ENCODE assay signal across 9 cellular contexts in the genomic region with DNA sequence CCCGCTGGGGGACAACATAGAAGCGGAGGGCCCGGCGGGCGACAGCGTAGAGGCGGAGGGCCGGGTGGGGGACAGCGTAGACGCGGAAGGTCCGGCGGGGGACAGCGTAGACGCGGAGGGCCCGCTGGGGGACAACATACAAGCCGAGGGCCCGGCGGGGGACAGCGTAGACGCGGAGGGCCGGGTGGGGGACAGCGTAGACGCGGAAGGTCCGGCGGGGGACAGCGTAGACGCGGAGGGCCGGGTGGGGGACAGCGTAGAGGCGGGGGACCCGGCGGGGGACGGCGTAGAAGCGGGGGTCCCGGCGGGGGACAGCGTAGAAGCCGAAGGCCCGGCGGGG. TPM values are rescaled to one million over a fixed set of nuclear protein-coding genes. Genes with fewer than 3 reads are reported as not detected.
DNase-seq lines count a peak whose midpoint lies in the region; TF ChIP-seq lines count a peak whose summit lies in the region.
"Not testable (repeated sequence)": the region's sequence is repeated elsewhere in the genome, so short reads cannot be mapped to it uniquely, and the experiment has no call there.
"Had no signal": no experiment of that assay in that cellular context is flagged by ENCODE, and none has a peak within 500 bp of the region (broad histone marks: within the 10 kb centered on the region; RNA-seq: fewer than 3 reads in every experiment).

No MANE protein-coding gene starts in this region.

- H3K4me3 Mint-ChIP-seq in CD8-positive, alpha-beta memory T cell = peak overlapping the region in 4 of 7 donors; percentile 20 to 81 (median 36)
- H3K4me3 Mint-ChIP-seq in activated T-helper 2 cell treated with anti-CD3 and anti-CD28 coated beads, Interferon-gamma antibody, Interleukin-2, Interleukin-4, amounts not matched to agents 10 μg/mL and 5 μg/mL and 100 μg/mL, durations not matched to agents 14 hours and 24 hours and 36 hours (ENCODE audit: low read depth) = peak overlapping the region; percentile 61

- H3K27me3 Mint-ChIP-seq in CD8-positive, alpha-beta memory T cell = peaks cover 46 to 62% of the 10 kb centered on the region in 2 donors
- H3K27me3 Mint-ChIP-seq in activated T-helper 2 cell treated with anti-CD3 and anti-CD28 coated beads, Interferon-gamma antibody, Interleukin-2, Interleukin-4, amounts not matched to agents 10 μg/mL and 5 μg/mL and 100 μg/mL, durations not matched to agents 14 hours and 24 hours and 36 hours (ENCODE audit: low read depth) = peaks cover 68% of the 10 kb centered on the region

- H3K9me2 ChIP-seq in MM.1S (replicated peaks; ENCODE audit: insufficient read depth, low read length) = not testable (repeated sequence)

- CTCF ChIA-PET in CD8-positive, alpha-beta memory T cell (lab: Charles Lee) = not testable (repeated sequence)

- not testable (repeated sequence) for H3K27ac ChIP-seq in CD8-positive, alpha-beta memory T cell (ENCODE audit: low read depth, low read length); MM.1S (ENCODE audit: low read length); dorsolateral prefrontal cortex; mesendoderm (ENCODE audit: low read depth, low read length)
- H3K27ac ChIP-seq in left ventricle myocardium inferior (replicated peaks) (peak overlapping the region; percentile 39), tibial artery (peak overlapping the region; percentile 47 to 54)

- H3K4me3 ChIP-seq in CD8-positive, alpha-beta memory T cell (ENCODE audit: low read length); mesendoderm (ENCODE audit: low read length): not testable (repeated sequence)
- H3K4me3 ChIP-seq in MM.1S (ENCODE audit: low read length) (peak overlapping the region; percentile 31; the same call in 1 of the 2 replicates), dorsolateral prefrontal cortex (peak overlapping the region in 42 of 59 donors; percentile 1 to 55 (median 30)), left ventricle myocardium inferior (peak overlapping the region; percentile 70), retinal pigment epithelial cell (ENCODE audit: low read length) (peak overlapping the region; percentile 86), tibial artery (peak overlapping the region; percentile 50 to 61)

- not testable (repeated sequence) for H3F3A ChIP-seq in MM.1S (ENCODE audit: insufficient read depth, low read length)

- not testable (repeated sequence) for H3K79me1 ChIP-seq in mesendoderm (ENCODE audit: low read length)

- not testable (repeated sequence) for H2AK5ac ChIP-seq in mesendoderm (ENCODE audit: low read length)

- not testable (repeated sequence) for H2BK120ac ChIP-seq in mesendoderm (ENCODE audit: low read depth, low read length)

- not testable (repeated sequence) for H3K9me3 ChIP-seq in CD8-positive, alpha-beta memory T cell (ENCODE audit: low read length); MM.1S (replicated peaks; ENCODE audit: insufficient read depth, low read length); left ventricle myocardium inferior (replicated peaks); tibial artery

- not testable (repeated sequence) for H3K27me3 ChIP-seq in CD8-positive, alpha-beta memory T cell (ENCODE audit: insufficient read depth, low read length, poor library complexity, severe bottlenecking); MM.1S (replicated peaks; ENCODE audit: insufficient read depth, low read length)
- H3K27me3 ChIP-seq in dorsolateral prefrontal cortex (peaks cover 5 to 75% (median 61%) of the 10 kb centered on the region in 45 donors), left ventricle myocardium inferior (ENCODE audit: low read depth) (peaks cover 70% of the 10 kb centered on the region), mesendoderm (ENCODE audit: insufficient read depth, low read length, poor library complexity) (peaks cover 22% of the 10 kb centered on the region), tibial artery (peaks cover 0 to 45% of the 10 kb centered on the region in 2 donors)

- H3K36me3 ChIP-seq in CD8-positive, alpha-beta memory T cell (ENCODE audit: insufficient read depth, low read length); MM.1S (replicated peaks; ENCODE audit: insufficient read depth, low read length); left ventricle myocardium inferior; mesendoderm (ENCODE audit: control insufficient read depth, insufficient read depth, low read length); tibial artery: not testable (repeated sequence)

- WGBS in mesendoderm (ENCODE audit: extremely low coverage, insufficient coverage, low lambda C conversion rate) = no CpG with 5 or more reads among the region's 46 CpGs

- not testable (repeated sequence) for H3K36me3 Mint-ChIP-seq in CD8-positive, alpha-beta memory T cell; activated T-helper 2 cell treated with anti-CD3 and anti-CD28 coated beads, Interferon-gamma antibody, Interleukin-2, Interleukin-4, amounts not matched to agents 10 μg/mL and 5 μg/mL and 100 μg/mL, durations not matched to agents 14 hours and 24 hours and 36 hours (ENCODE audit: low read depth)

- not testable (repeated sequence) for H2BK15ac ChIP-seq in mesendoderm (replicated peaks; ENCODE audit: low read depth)

- TF ChIP-seq CTCF in MM.1S (IDR thresholded peaks at IDR 0.05; ENCODE audit: low read length); dorsolateral prefrontal cortex (IDR thresholded peaks at IDR 0.05 in 54 of 56, conservative IDR thresholded peaks at IDR 0.05 in 2 of 56; ENCODE audit: low read depth in 1 of 56, partially characterized antibody in 56 of 56); left ventricle myocardium inferior (IDR thresholded peaks at IDR 0.05; ENCODE audit: borderline replicate concordance); retinal pigment epithelial cell (conservative IDR thresholded peaks at IDR 0.05; ENCODE audit: low read depth, low read length); tibial artery (IDR thresholded peaks at IDR 0.05): not testable (repeated sequence)

- H3K79me2 ChIP-seq in MM.1S (ENCODE audit: low read length); mesendoderm (ENCODE audit: control insufficient read depth, insufficient read depth, low read length): not testable (repeated sequence)

- H2AFZ ChIP-seq in MM.1S (ENCODE audit: low read length) = peak overlapping the region; percentile 25; the same call in 1 of the 2 replicates

- not testable (repeated sequence) for DNase-seq in CD8-positive, alpha-beta memory T cell; MM.1S; activated T-helper 2 cell treated with anti-CD3 and anti-CD28 coated beads, Interferon-gamma antibody, Interleukin-2, Interleukin-4, amounts not matched to agents 10 μg/mL and 5 μg/mL and 100 μg/mL, durations not matched to agents 14 hours and 24 hours and 36 hours (ENCODE audit: low spot score); dorsolateral prefrontal cortex; left ventricle myocardium inferior; mesendoderm; retinal pigment epithelial cell (ENCODE audit: low read depth); tibial artery

- not testable (repeated sequence) for H4K5ac ChIP-seq in mesendoderm (ENCODE audit: low read length)

- peak overlapping the region; percentile 34 for H3K18ac ChIP-seq in mesendoderm (ENCODE audit: low read length)

- not testable (repeated sequence) for H3K9me3 Mint-ChIP-seq in CD8-positive, alpha-beta memory T cell; activated T-helper 2 cell treated with anti-CD3 and anti-CD28 coated beads, Interferon-gamma antibody, Interleukin-2, Interleukin-4, amounts not matched to agents 10 μg/mL and 5 μg/mL and 100 μg/mL, durations not matched to agents 14 hours and 24 hours and 36 hours

- not testable (repeated sequence) for H3K4me1 ChIP-seq in CD8-positive, alpha-beta memory T cell (ENCODE audit: insufficient read depth, low read length); MM.1S (ENCODE audit: low read length); mesendoderm (ENCODE audit: control insufficient read depth, low read depth, low read length)
- peaks cover 26% of the 10 kb centered on the region for H3K4me1 ChIP-seq in left ventricle myocardium inferior
- H3K4me1 ChIP-seq in tibial artery = peaks cover 0 to 20% (median 17%) of the 10 kb centered on the region in 4 donors

- POLR2A ChIA-PET in CD8-positive, alpha-beta memory T cell (lab: Charles Lee) = not testable (repeated sequence)

- not testable (repeated sequence) for H3K23ac ChIP-seq in mesendoderm (ENCODE audit: low read length)

- H3K56ac ChIP-seq in mesendoderm (ENCODE audit: low read length) = peak overlapping the region; percentile 70

- not testable (repeated sequence) for H3K4ac ChIP-seq in mesendoderm (ENCODE audit: low read depth, low read length)

- not testable (repeated sequence) for H4K8ac ChIP-seq in mesendoderm (ENCODE audit: low read depth, low read length)

- intact Hi-C loops in activated T-helper 2 cell treated with anti-CD3 and anti-CD28 coated beads, Interferon-gamma antibody, Interleukin-2, Interleukin-4, amounts not matched to agents 10 μg/mL and 5 μg/mL and 100 μg/mL, durations not matched to agents 14 hours and 24 hours and 36 hours (cut with micrococcal nuclease); dorsolateral prefrontal cortex (cut with DNase I); left ventricle myocardium inferior (cut with micrococcal nuclease); tibial artery (cut with DNase I; ENCODE audit: low total_unique reads): not testable (repeated sequence)

- H3K4me2 ChIP-seq in MM.1S (ENCODE audit: low read depth, low read length) (peak overlapping the region; percentile 19; the same call in 1 of the 2 replicates), mesendoderm (ENCODE audit: low read length) (peak overlapping the region; percentile 34)

- not testable (repeated sequence) for H3K27ac Mint-ChIP-seq in CD8-positive, alpha-beta memory T cell; activated T-helper 2 cell treated with anti-CD3 and anti-CD28 coated beads, Interferon-gamma antibody, Interleukin-2, Interleukin-4, amounts not matched to agents 10 μg/mL and 5 μg/mL and 100 μg/mL, durations not matched to agents 14 hours and 24 hours and 36 hours

- not testable (repeated sequence) for H3K9ac ChIP-seq in MM.1S (ENCODE audit: low read length); mesendoderm (ENCODE audit: low read length)

- peaks cover 8 to 13% (median 11%) of the 10 kb centered on the region in 3 donors for H3K4me1 Mint-ChIP-seq in CD8-positive, alpha-beta memory T cell
- not testable (repeated sequence) for H3K4me1 Mint-ChIP-seq in activated T-helper 2 cell treated with anti-CD3 and anti-CD28 coated beads, Interferon-gamma antibody, Interleukin-2, Interleukin-4, amounts not matched to agents 10 μg/mL and 5 μg/mL and 100 μg/mL, durations not matched to agents 14 hours and 24 hours and 36 hours (ENCODE audit: low read depth)

- not testable (repeated sequence) for H2BK5ac ChIP-seq in mesendoderm (ENCODE audit: low read length)

- H4K20me1 ChIP-seq in MM.1S (ENCODE audit: insufficient read depth, low read length) = not testable (repeated sequence)

RNA-seq across cellular contexts. Expression of a gene that starts 1.1 kb away (rescaled TPM):
- under 1 TPM; 0.37 to 0.44 TPM for total RNA-seq in CD8-positive, alpha-beta memory T cell
- 0.08 TPM for polyA plus RNA-seq in CD8-positive, alpha-beta memory T cell
- total RNA-seq in activated T-helper 2 cell treated with anti-CD3 and anti-CD28 coated beads, Interferon-gamma antibody, Interleukin-2, Interleukin-4, amounts not matched to agents 10 μg/mL and 5 μg/mL and 100 μg/mL, durations not matched to agents 14 hours and 24 hours and 36 hours = 1.0 and 1.3 TPM in 2 replicates
- total RNA-seq in dorsolateral prefrontal cortex (1 to 10 TPM in 2 of 120 experiments, under 1 TPM in 64, not detected in 54; 0.10 to 3.1 (median 0.29) TPM), left ventricle myocardium inferior (11.2 TPM)
- polyA plus RNA-seq in mesendoderm (2013, experiment 1 of 2) = 0.32 TPM
- 0.29 TPM for polyA plus RNA-seq in mesendoderm (2013, experiment 2 of 2)
- total RNA-seq: PC-9 had no signal

RNA-seq across cellular contexts. Expression of a gene that starts 54.9 kb away (rescaled TPM):
- total RNA-seq in CD8-positive, alpha-beta memory T cell = 10 to 100 TPM; 16.0 to 16.9 TPM
- 19.6 TPM for polyA plus RNA-seq in CD8-positive, alpha-beta memory T cell
- total RNA-seq in activated T-helper 2 cell treated with anti-CD3 and anti-CD28 coated beads, Interferon-gamma antibody, Interleukin-2, Interleukin-4, amounts not matched to agents 10 μg/mL and 5 μg/mL and 100 μg/mL, durations not matched to agents 14 hours and 24 hours and 36 hours = 21.1 and 21.8 TPM in 2 replicates
- 10 to 100 TPM; 37.2 to 79.7 (median 53.2) TPM for total RNA-seq in dorsolateral prefrontal cortex
- 75.3 TPM for total RNA-seq in left ventricle myocardium inferior
- polyA plus RNA-seq in mesendoderm (2013, experiment 1 of 2) = 4.2 TPM
- polyA plus RNA-seq in mesendoderm (2013, experiment 2 of 2) = 3.9 TPM
